ENCODE assay signal across 15 cellular contexts in the genomic region with DNA sequence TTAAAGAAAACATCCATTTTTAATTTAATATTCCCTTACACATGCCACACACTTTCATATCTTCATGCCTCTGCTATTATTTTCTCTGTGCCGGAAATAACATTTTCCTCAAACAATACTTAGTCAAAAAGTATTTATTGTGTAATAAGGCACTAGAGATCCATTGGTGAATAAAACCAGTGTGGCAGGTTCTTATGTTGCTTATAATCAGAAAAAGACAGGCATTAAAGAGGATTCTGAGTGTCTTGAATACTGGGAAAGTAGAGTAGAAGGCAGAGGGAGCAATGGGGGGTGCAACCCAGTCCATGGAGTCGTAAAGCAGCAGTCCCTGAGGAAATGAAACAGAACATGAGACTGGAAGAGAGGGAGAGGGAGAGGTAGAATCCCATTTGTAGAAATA. TPM values are rescaled to one million over a fixed set of nuclear protein-coding genes. Genes with fewer than 3 reads are reported as not detected.
DNase-seq lines count a peak whose midpoint lies in the region; ATAC-seq, FAIRE-seq and TF ChIP-seq lines count a peak whose summit lies in the region.
"Had no signal": no experiment of that assay in that cellular context is flagged by ENCODE, and none has a peak within 500 bp of the region (broad histone marks: within the 10 kb centered on the region; RNA-seq: fewer than 3 reads in every experiment).

No MANE protein-coding gene starts in this region.

- peaks cover 0 to 18% (median 8%) of the 10 kb centered on the region in 11 donors for H3K9me3 ChIP-seq in heart right ventricle
- H3K9me3 ChIP-seq in vagina: no peaks in the 10 kb centered on the region

- H3K36me3 ChIP-seq in heart right ventricle (no peaks in the 10 kb centered on the region), vagina (no peaks in the 10 kb centered on the region)

- no peak overlapping the region for H3K4me3 ChIP-seq in heart right ventricle
- H3K4me3 ChIP-seq in vagina: no peak overlapping the region
- H3K4me3 ChIP-seq: A549 had no signal

- TF ChIP-seq CTCF in heart right ventricle (IDR thresholded peaks at IDR 0.05): no peak
- no peak for TF ChIP-seq CTCF in chondrocyte (IDR thresholded peaks at IDR 0.05)
- TF ChIP-seq CTCF in vagina (IDR thresholded peaks at IDR 0.05): no peak

- H3K27ac Mint-ChIP-seq in chondrocyte (ENCODE audit: unreplicated experiment): peak overlapping the region; percentile 86
- H3K27ac Mint-ChIP-seq: CD8-positive, alpha-beta memory T cell had no signal

- TF ChIP-seq POLR2A in vagina (IDR thresholded peaks at IDR 0.05): no peak

- H3K4me1 ChIP-seq in heart right ventricle: peaks cover 0 to 27% (median 18%) of the 10 kb centered on the region in 9 donors
- H3K4me1 ChIP-seq in vagina: peaks cover 14% of the 10 kb centered on the region
- H3K4me1 ChIP-seq: A549 had no signal

- peak overlapping the region in 7 of 10 donors; percentile 2 to 65 (median 54) for H3K27ac ChIP-seq in heart right ventricle
- H3K27ac ChIP-seq in vagina: peak overlapping the region; percentile 5
- H3K27ac ChIP-seq: A549 had no signal

- intact Hi-C loops in heart right ventricle (cut with DNase I) (no loop called here), left cardiac atrium (cut with DNase I) (no loop called here), vagina (cut with DNase I) (no loop called here)

- no peak for FAIRE-seq in HTR-8/SVneo (lab: Jason Lieb, UNC)
- FAIRE-seq: A549, frontal cortex, HepG2, urothelium cell line had no signal

- peaks cover 14% of the 10 kb centered on the region for H3K36me3 Mint-ChIP-seq in chondrocyte (ENCODE audit: low read depth)

- no peaks in the 10 kb centered on the region for H3K27me3 Mint-ChIP-seq in chondrocyte (ENCODE audit: low read depth)

- no peaks in the 10 kb centered on the region for H3K27me3 ChIP-seq in heart right ventricle
- no peaks in the 10 kb centered on the region for H3K27me3 ChIP-seq in vagina

- ATAC-seq in heart right ventricle: peak in 3 of 8 donors; percentile 39 to 54 (median 40)
- no peak for ATAC-seq in left cardiac atrium
- ATAC-seq in GM21367 (IDR thresholded peaks at IDR 0.05; ENCODE audit: unreplicated experiment): no peak
- ATAC-seq: A549, HepG2 had no signal

- DNase-seq in heart right ventricle (no peak), left cardiac atrium (no peak), chondrocyte (ENCODE audit: low spot score) (no peak), myocyte (ENCODE audit: low read depth) (peak; percentile 65), vagina (ENCODE audit: extremely low spot score in 2 of 2) (no peak), HTR-8/SVneo (ENCODE audit: insufficient read length, low spot score) (no peak), iPS-NIHi7 (ENCODE audit: extremely low spot score) (no peak)
- DNase-seq: CD8-positive, alpha-beta memory T cell; NCI-H1092; stimulated activated CD4-positive, alpha-beta T cell treated with anti-CD3 and anti-CD28 coated beads, Interleukin-4, amount 100 ng/mL, for 24 hours had no signal

- peaks cover 18% of the 10 kb centered on the region for H3K9me3 Mint-ChIP-seq in chondrocyte (ENCODE audit: low read depth)

- 66 to 83% methylated on average over 2 of the region's 2 CpGs for WGBS in heart right ventricle, 2 donors

- peaks cover 58% of the 10 kb centered on the region for H3K4me1 Mint-ChIP-seq in chondrocyte (ENCODE audit: low read depth)
- H3K4me1 Mint-ChIP-seq: CD8-positive, alpha-beta memory T cell had no signal

- peak overlapping the region; percentile 47 for H3K4me3 Mint-ChIP-seq in chondrocyte (ENCODE audit: unreplicated experiment)

RNA-seq across cellular contexts. Expression of gene GRAMD2B, which starts 37.7 kb away (rescaled TPM):
- total RNA-seq in heart right ventricle (10 to 100 TPM; 29.1 to 47.3 (median 35.3) TPM), left cardiac atrium (10 to 100 TPM; 20.8 to 32.7 TPM), chondrocyte (56.5 to 72.4 TPM (median 61.5 TPM) in 3 replicates), myocyte (94.9 and 148 TPM in 2 replicates), vagina (76.9 TPM)
- polyA plus RNA-seq in heart right ventricle: 10 to 100 TPM; 10.7 to 13.3 TPM
- 152 TPM for polyA plus RNA-seq in myocyte (2012)
